10 cellular contexts compared by ENCODE assay signal in genomic region chr2:3198119-3198518, GRCh38.
DNase-seq lines count a peak whose midpoint lies in the region; ATAC-seq and TF ChIP-seq lines count a peak whose summit lies in the region.
"Had no signal": no experiment of that assay in that cellular context is flagged by ENCODE, and none has a peak within 500 bp of the region (broad histone marks: within the 10 kb centered on the region; RNA-seq: fewer than 3 reads in every experiment).

No MANE protein-coding gene starts in this region.

- no peak overlapping the region for H3K4me3 Mint-ChIP-seq in activated naive CD8-positive, alpha-beta T cell treated with anti-CD3 and anti-CD28 coated beads, Interleukin-2, amount 50 U/mL, for 24 hours
- H3K4me3 Mint-ChIP-seq in activated naive CD8-positive, alpha-beta T cell treated with anti-CD3 and anti-CD28 coated beads for 36 hours, result no peak overlapping the region
- no peak overlapping the region for H3K4me3 Mint-ChIP-seq in stimulated activated naive B cell treated with anti-CD40 and anti-IgM and Interleukin-4, amounts not matched to agents 10 μg/mL and 1 μg/mL and 100 μg/mL, for 72 hours
- H3K4me3 Mint-ChIP-seq: naive B cell had no signal

- H3K79me2 ChIP-seq in Loucy (ENCODE audit: insufficient read depth, low read length), result no peaks in the 10 kb centered on the region

- H3K9me2 ChIP-seq in Loucy (replicated peaks; ENCODE audit: low read depth, low read length), result no peaks in the 10 kb centered on the region

- peaks cover 32% of the 10 kb centered on the region; the same call in 1 of the 2 replicates for H3K36me3 ChIP-seq in Loucy (ENCODE audit: insufficient read depth, low read length)

- H3K4me2 ChIP-seq in Loucy (ENCODE audit: low read depth, low read length, poor library complexity, severe bottlenecking), result no peak overlapping the region

- no peaks in the 10 kb centered on the region for H3K27me3 ChIP-seq in Loucy (ENCODE audit: insufficient read depth, low read length, poor library complexity, severe bottlenecking)

- H3K27me3 Mint-ChIP-seq in activated naive CD8-positive, alpha-beta T cell treated with anti-CD3 and anti-CD28 coated beads, Interleukin-2, amount 50 U/mL, for 24 hours, result no peaks in the 10 kb centered on the region
- H3K27me3 Mint-ChIP-seq in activated naive CD8-positive, alpha-beta T cell treated with anti-CD3 and anti-CD28 coated beads for 36 hours, result no peaks in the 10 kb centered on the region
- H3K27me3 Mint-ChIP-seq in stimulated activated naive B cell treated with anti-CD40 and anti-IgM and Interleukin-4, amounts not matched to agents 10 μg/mL and 1 μg/mL and 100 μg/mL, for 72 hours, result no peaks in the 10 kb centered on the region
- H3K27me3 Mint-ChIP-seq: naive B cell had no signal

- no peaks in the 10 kb centered on the region for H4K20me1 ChIP-seq in Loucy (ENCODE audit: insufficient read depth, low read length, poor library complexity, severe bottlenecking)

- no peaks in the 10 kb centered on the region for H3F3A ChIP-seq in Loucy (ENCODE audit: low read depth)

- H3K9me3 ChIP-seq in Loucy (ENCODE audit: insufficient read depth, low read depth, low read length), result no peaks in the 10 kb centered on the region

- no peaks in the 10 kb centered on the region for H3K9me3 Mint-ChIP-seq in activated naive CD8-positive, alpha-beta T cell treated with anti-CD3 and anti-CD28 coated beads, Interleukin-2, amount 50 U/mL, for 24 hours
- H3K9me3 Mint-ChIP-seq in activated naive CD8-positive, alpha-beta T cell treated with anti-CD3 and anti-CD28 coated beads for 36 hours, result no peaks in the 10 kb centered on the region
- H3K9me3 Mint-ChIP-seq in stimulated activated naive B cell treated with anti-CD40 and anti-IgM and Interleukin-4, amounts not matched to agents 10 μg/mL and 1 μg/mL and 100 μg/mL, for 72 hours, result no peaks in the 10 kb centered on the region

- H3K4me1 ChIP-seq in Loucy (ENCODE audit: insufficient read depth, low read length, poor library complexity, severe bottlenecking), result no peaks in the 10 kb centered on the region

- no peak overlapping the region for H2AFZ ChIP-seq in Loucy (ENCODE audit: low read length)

- peak; percentile 25 for ATAC-seq in activated naive CD8-positive, alpha-beta T cell treated with anti-CD3 and anti-CD28 coated beads, Interleukin-2, amount 50 U/mL, for 24 hours
- peak; percentile 45 to 63 for ATAC-seq in stimulated activated naive B cell treated with anti-CD40 and anti-IgM and Interleukin-4, amounts not matched to agents 10 μg/mL and 1 μg/mL and 100 μg/mL, for 72 hours (replicated peaks)

- peak; percentile 36 for TF ChIP-seq CTCF in Loucy (conservative IDR thresholded peaks at IDR 0.05; ENCODE audit: low read length)
- TF ChIP-seq CTCF in choroid plexus epithelial cell (conservative IDR thresholded peaks at IDR 0.05; ENCODE audit: low read depth, low read length), result peak; percentile 32

- peaks cover 8% of the 10 kb centered on the region for H3K36me3 Mint-ChIP-seq in activated naive CD8-positive, alpha-beta T cell treated with anti-CD3 and anti-CD28 coated beads, Interleukin-2, amount 50 U/mL, for 24 hours (ENCODE audit: low read depth)
- H3K36me3 Mint-ChIP-seq in activated naive CD8-positive, alpha-beta T cell treated with anti-CD3 and anti-CD28 coated beads for 36 hours, result peaks cover 14% of the 10 kb centered on the region
- peaks cover 52 to 79% of the 10 kb centered on the region in 2 donors for H3K36me3 Mint-ChIP-seq in stimulated activated naive B cell treated with anti-CD40 and anti-IgM and Interleukin-4, amounts not matched to agents 10 μg/mL and 1 μg/mL and 100 μg/mL, for 72 hours

- H3K27ac Mint-ChIP-seq in activated naive CD8-positive, alpha-beta T cell treated with anti-CD3 and anti-CD28 coated beads, Interleukin-2, amount 50 U/mL, for 24 hours, result no peak overlapping the region
- H3K27ac Mint-ChIP-seq in activated naive CD8-positive, alpha-beta T cell treated with anti-CD3 and anti-CD28 coated beads for 36 hours, result no peak overlapping the region
- H3K27ac Mint-ChIP-seq in stimulated activated naive B cell treated with anti-CD40 and anti-IgM and Interleukin-4, amounts not matched to agents 10 μg/mL and 1 μg/mL and 100 μg/mL, for 72 hours, result no peak overlapping the region
- H3K27ac Mint-ChIP-seq: naive B cell had no signal

- H3K9ac ChIP-seq in Loucy (ENCODE audit: low read depth, low read length, poor library complexity, severe bottlenecking), result no peak overlapping the region

- H3K4me1 Mint-ChIP-seq in activated naive CD8-positive, alpha-beta T cell treated with anti-CD3 and anti-CD28 coated beads, Interleukin-2, amount 50 U/mL, for 24 hours, result peaks cover 11% of the 10 kb centered on the region
- peaks cover 6% of the 10 kb centered on the region for H3K4me1 Mint-ChIP-seq in activated naive CD8-positive, alpha-beta T cell treated with anti-CD3 and anti-CD28 coated beads for 36 hours
- peaks cover 8 to 9% of the 10 kb centered on the region in 2 donors for H3K4me1 Mint-ChIP-seq in stimulated activated naive B cell treated with anti-CD40 and anti-IgM and Interleukin-4, amounts not matched to agents 10 μg/mL and 1 μg/mL and 100 μg/mL, for 72 hours

- H3K4me3 ChIP-seq in Loucy (ENCODE audit: low read length, poor library complexity, severe bottlenecking) (no peak overlapping the region), choroid plexus epithelial cell (ENCODE audit: low read depth, low read length) (no peak overlapping the region)

- DNase-seq in activated naive CD8-positive, alpha-beta T cell treated with anti-CD3 and anti-CD28 coated beads, Interleukin-2, amount 50 U/mL, for 24 hours, result no peak
- no peak for DNase-seq in activated naive CD8-positive, alpha-beta T cell treated with anti-CD3 and anti-CD28 coated beads for 36 hours
- DNase-seq in choroid plexus epithelial cell (ENCODE audit: low read depth) (peak; percentile 26), hypothalamus (lab: John Stamatoyannopoulos, UW) (no peak), MV-4-11 (lab: John Stamatoyannopoulos, UW) (no peak), NCI-H1092 (lab: John Stamatoyannopoulos, UW) (no peak)
- DNase-seq in stimulated activated naive B cell treated with anti-CD40 and anti-IgM and Interleukin-4, amounts not matched to agents 10 μg/mL and 1 μg/mL and 100 μg/mL, for 72 hours, result no peak
- DNase-seq: activated effector memory CD4-positive, alpha-beta T cell treated with anti-CD3 and anti-CD28 coated beads, Interleukin-2, amount 50 U/mL, for 16 hours; naive B cell had no signal
